9 cellular contexts compared by ENCODE assay signal in the genomic region with DNA sequence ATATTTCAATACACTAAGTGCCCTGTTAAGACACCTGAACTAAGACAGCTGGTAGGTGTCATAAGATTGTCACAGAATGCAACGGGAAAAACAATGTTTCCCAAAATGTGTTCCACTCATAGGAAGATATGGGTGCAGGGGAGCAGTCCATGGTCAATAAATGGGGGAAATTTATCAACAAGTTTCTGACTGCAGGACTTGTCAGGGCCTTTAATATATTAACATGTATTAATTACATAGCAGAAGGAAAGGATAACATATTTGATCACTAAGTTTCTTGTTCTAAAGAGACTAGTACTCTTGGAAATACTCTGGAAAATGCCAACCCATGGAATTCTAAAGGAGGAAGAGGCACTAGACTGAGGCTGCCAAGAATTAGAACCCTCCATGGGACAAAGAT. TPM values are rescaled to one million over a fixed set of nuclear protein-coding genes. Genes with fewer than 3 reads are reported as not detected.
"Had no signal": no experiment of that assay in that cellular context is flagged by ENCODE, and none has a peak within 500 bp of the region (broad histone marks: within the 10 kb centered on the region; RNA-seq: fewer than 3 reads in every experiment).

No MANE protein-coding gene starts in this region.

- H3K4me3 ChIP-seq: GM12878 had no signal

- DNase-seq: GDM1, GF-D8 had no signal

- ATAC-seq: GM12878 had no signal

- FAIRE-seq: G401.6, GM12878, GM12891, GM12892, GM18507, GM19239 had no signal

RNA-seq across cellular contexts. Expression of a gene that starts 6.7 kb away (rescaled TPM):
- total RNA-seq: G401, GM12878 had no signal
- polyA plus RNA-seq: GM12878 had no signal

RNA-seq across cellular contexts. Expression of a gene that starts 29.2 kb away (rescaled TPM):
- total RNA-seq: G401, GM12878 had no signal
- polyA plus RNA-seq: GM12878 had no signal

RNA-seq across cellular contexts. Expression of a gene that starts 32.6 kb away (rescaled TPM):
- total RNA-seq: G401, GM12878 had no signal
- polyA plus RNA-seq: GM12878 had no signal

RNA-seq across cellular contexts. Expression of a gene that starts 54.9 kb away (rescaled TPM):
- total RNA-seq: G401, GM12878 had no signal
- polyA plus RNA-seq: GM12878 had no signal
